8 cellular contexts compared by ENCODE assay signal in genomic region chr10:23095404-23095965, GRCh38. TPM values are rescaled to one million over a fixed set of nuclear protein-coding genes. Genes with fewer than 3 reads are reported as not detected.
DNase-seq lines count a peak whose midpoint lies in the region; ATAC-seq, FAIRE-seq and TF ChIP-seq lines count a peak whose summit lies in the region.

TSS of gene MSRB2 (plus strand) at chr10:23095579. CDS start at chr10:23095609, 30 bp downstream.

- no peaks in the 10 kb centered on the region for H3K36me3 ChIP-seq in CD4-positive, alpha-beta memory T cell (ENCODE audit: insufficient read depth, low read length)
- no peaks in the 10 kb centered on the region for H3K36me3 ChIP-seq in endothelial cell of umbilical vein (ENCODE audit: control insufficient read depth in 2 of 2, extremely low read depth in 1 of 2, insufficient read depth in 2 of 2, low read length in 2 of 2)

- no peaks in the 10 kb centered on the region for H3K36me3 Mint-ChIP-seq in CD4-positive, alpha-beta memory T cell

- FAIRE-seq in endothelial cell of umbilical vein (lab: Jason Lieb, UNC) = peak; percentile 75

- intact Hi-C loops in CD4-positive, alpha-beta memory T cell (cut with micrococcal nuclease) = loop anchor here (10.0 kb wide), 3 partner anchors 339 to 1601 kb away; partner anchors contain the start of gene OTUD1
- intact Hi-C loops in endothelial cell of umbilical vein (cut with micrococcal nuclease) = loop anchor here (2.0 to 10.0 kb wide), 4 partner anchors 343 to 1601 kb away; partner anchors contain the start of genes COMMD3 and OTUD1

- no peaks in the 10 kb centered on the region for H3K27me3 Mint-ChIP-seq in CD4-positive, alpha-beta memory T cell

- peak within 1 kb of the TSS; percentile 87 to 96 (median 91) for H3K4me3 Mint-ChIP-seq in CD4-positive, alpha-beta memory T cell

- H4K20me1 ChIP-seq in endothelial cell of umbilical vein (replicated peaks; ENCODE audit: control insufficient read depth, extremely low read depth, insufficient read depth, low read length) = no peaks in the 10 kb centered on the region

- H2AFZ ChIP-seq in endothelial cell of umbilical vein (ENCODE audit: low read depth, low read length) = peak within 1 kb of the TSS; percentile 82

- no peaks in the 10 kb centered on the region for H3K79me2 ChIP-seq in endothelial cell of umbilical vein (ENCODE audit: control insufficient read depth, insufficient read depth, low read length)

- H3K4me1 ChIP-seq in CD4-positive, alpha-beta memory T cell (ENCODE audit: insufficient read depth, low read length) = peaks cover 15% of the 10 kb centered on the region
- peaks cover 18% of the 10 kb centered on the region for H3K4me1 ChIP-seq in endothelial cell of umbilical vein (ENCODE audit: control insufficient read depth, extremely low read depth, insufficient read depth, low read length)

- BruUV-seq in endothelial cell of umbilical vein (replicated peaks; lab: Mats Ljungman, UMichigan) = no TSS peak

- peak within 1 kb of the TSS; percentile 84 for H3K9ac ChIP-seq in endothelial cell of umbilical vein (replicated peaks; ENCODE audit: extremely low read depth, insufficient read depth, low read length)

- no peaks in the 10 kb centered on the region for H3K9me1 ChIP-seq in endothelial cell of umbilical vein (replicated peaks; ENCODE audit: control insufficient read depth, extremely low read depth, insufficient read depth, low read length)

- peak; percentile 89 for TF ChIP-seq POLR2A in endothelial cell of umbilical vein (IDR thresholded peaks at IDR 0.05; ENCODE audit: low read depth, low read length)

- CTCF ChIA-PET in CD4-positive, alpha-beta memory T cell (lab: Charles Lee; ENCODE audit: partially characterized antibody) = no interaction called here
- CTCF ChIA-PET in endothelial cell of umbilical vein (lab: Charles Lee) = interaction anchor here (1.7 kb wide), 1 partner anchor 14 kb away, joined by 7 read pairs; no protein-coding TSS in a partner anchor

- peak within 1 kb of the TSS; percentile 18 to 56 for H3K4me3 ChIP-seq in CD4-positive, alpha-beta memory T cell (ENCODE audit: low read length in 2 of 2)
- peak within 1 kb of the TSS; percentile 52 to 91 (median 84) for H3K4me3 ChIP-seq in endothelial cell of umbilical vein (replicated peaks in 1 of 3; ENCODE audit: insufficient read depth in 1 of 3, low read depth in 1 of 3, low read length in 3 of 3)

- H3K9me3 ChIP-seq in CD4-positive, alpha-beta memory T cell (ENCODE audit: control insufficient read depth in 1 of 2, low read length in 2 of 2) = no peaks in the 10 kb centered on the region
- H3K9me3 ChIP-seq in endothelial cell of umbilical vein (replicated peaks; ENCODE audit: control insufficient read depth, insufficient read depth, low read length) = no peaks in the 10 kb centered on the region

- TF ChIP-seq CTCF in endothelial cell of umbilical vein (IDR thresholded peaks at IDR 0.05; ENCODE audit: extremely low read depth in 1 of 2, insufficient read depth in 1 of 2, low read depth in 1 of 2, low read length in 2 of 2) = no peak

- H3K27me3 ChIP-seq in CD4-positive, alpha-beta memory T cell (ENCODE audit: insufficient read depth, low read length) = no peaks in the 10 kb centered on the region
- H3K27me3 ChIP-seq in endothelial cell of umbilical vein (ENCODE audit: control insufficient read depth in 2 of 2, insufficient read depth in 2 of 2, low read length in 2 of 2) = peaks cover 1 to 10% of the 10 kb centered on the region in 2 experiments

- POLR2A ChIA-PET in CD4-positive, alpha-beta memory T cell (lab: Charles Lee; ENCODE audit: partially characterized antibody) = no interaction called here
- POLR2A ChIA-PET in endothelial cell of umbilical vein (lab: Charles Lee) = no interaction called here

- dilution Hi-C loops in endothelial cell of umbilical vein (cut with MboI; ENCODE audit: extremely low pct_ligation_motif_present, low sequenced_read_pairs) = no loop called here

- peak within 1 kb of the TSS; percentile 68 for H3K4me2 ChIP-seq in endothelial cell of umbilical vein (ENCODE audit: insufficient read depth, low read length)

- peaks cover 0 to 13% (median 3%) of the 10 kb centered on the region in 8 donors for H3K9me3 Mint-ChIP-seq in CD4-positive, alpha-beta memory T cell

- peak; percentile 51 to 76 (median 63) for DNase-seq in CD4-positive, alpha-beta memory T cell
- peak; percentile 91 for DNase-seq in NOMO-1 treated with dmso at 0.1 percent for 144 hours (lab: John Stamatoyannopoulos, UW; ENCODE audit: unreplicated experiment)
- DNase-seq in activated CD8-positive, alpha-beta memory T cell treated with anti-CD3 and anti-CD28 coated beads, Interleukin-2, amount 50 U/mL, for 4 hours = peak; percentile 75
- DNase-seq in endothelial cell of umbilical vein (ENCODE audit: low read depth, low spot score) = peak; percentile 90
- DNase-seq in midbrain (lab: John Stamatoyannopoulos, UW) = peak; percentile 91
- DNase-seq in stimulated activated CD8-positive, alpha-beta memory T cell treated with anti-CD3 and anti-CD28 coated beads, Interleukin-15, amount 100 ng/mL, for 48 hours (ENCODE audit: low read depth in 2 of 2) = peak; percentile 51 to 54

- peak within 1 kb of the TSS; percentile 84 to 94 (median 93) for H3K27ac Mint-ChIP-seq in CD4-positive, alpha-beta memory T cell

- H3K4me1 Mint-ChIP-seq in CD4-positive, alpha-beta memory T cell = peaks cover 23 to 46% (median 36%) of the 10 kb centered on the region in 4 donors

- peak within 1 kb of the TSS; percentile 44 for H3K27ac ChIP-seq in CD4-positive, alpha-beta memory T cell (ENCODE audit: low read depth, low read length)
- H3K27ac ChIP-seq in endothelial cell of umbilical vein (ENCODE audit: insufficient read depth, low read depth, low read length) = peak within 1 kb of the TSS; percentile 25

- peak; percentile 73 for ATAC-seq in GM19395 (IDR thresholded peaks at IDR 0.05; ENCODE audit: unreplicated experiment)
- ATAC-seq in HG03558 (IDR thresholded peaks at IDR 0.05; ENCODE audit: extremely low read depth, unreplicated experiment) = peak; percentile 48

TF ChIP-seq in endothelial cell of umbilical vein, 7 proteins besides CTCF, POLR2A, EP300 and RAD21:
- no peak for TF ChIP-seq FOS (IDR thresholded peaks at IDR 0.05; ENCODE audit: borderline replicate concordance, insufficient read depth, low read length)
- TF ChIP-seq POLR2AphosphoS5 (IDR thresholded peaks at IDR 0.05; ENCODE audit: insufficient read depth, low read depth, low read length) = peak; percentile 96
- TF ChIP-seq EZH2 (IDR thresholded peaks at IDR 0.05; ENCODE audit: borderline replicate concordance, low read depth, low read length, severe bottlenecking) = no peak

RNA-seq across cellular contexts. Expression of gene MSRB2, which starts in this region (rescaled TPM):
- total RNA-seq in CD4-positive, alpha-beta memory T cell = 1 to 10 TPM; 5.3 to 7.1 TPM
- 10 to 100 TPM; 10.7 to 13.0 TPM for polyA plus RNA-seq in CD4-positive, alpha-beta memory T cell
- 16.2 and 19.4 TPM in 2 replicates for total RNA-seq in endothelial cell of umbilical vein
- polyA plus RNA-seq in endothelial cell of umbilical vein = 19.6 and 20.6 TPM in 2 replicates
- 21.3 and 22.9 TPM in 2 replicates for polyA plus RNA-seq in endothelial cell of umbilical vein (2011; cell fraction: cytosol; rRNA removed)
- polyA plus RNA-seq in endothelial cell of umbilical vein (2011; cell fraction: nucleus; rRNA removed) = 13.8 and 16.1 TPM in 2 replicates
- 20.5 and 24.7 TPM in 2 replicates for polyA plus RNA-seq in endothelial cell of umbilical vein (2012)
- polyA minus RNA-seq in endothelial cell of umbilical vein = 10.1 and 10.5 TPM in 2 replicates
- 4.1 TPM for polyA minus RNA-seq in endothelial cell of umbilical vein (2011; cell fraction: cytosol; rRNA and poly(A)+ RNA removed)
- 2.2 and 3.2 TPM in 2 replicates for polyA minus RNA-seq in endothelial cell of umbilical vein (2011; cell fraction: nucleus; rRNA and poly(A)+ RNA removed)

Comparison
In these comparisons a context has a peak if more than half of its experiments do, and no peak if none do; other contexts are left out.
1. Peak in every context shown above with its lines: DNase-seq, ATAC-seq, H3K4me3 ChIP-seq and H3K27ac ChIP-seq.